In genomic region chr12:120265203-120265482, GRCh38 we compare ENCODE assay signal across 8 cellular contexts. TPM values are rescaled to one million over a fixed set of nuclear protein-coding genes. Genes with fewer than 3 reads are reported as not detected.
DNase-seq lines count a peak whose midpoint lies in the region; ATAC-seq and TF ChIP-seq lines count a peak whose summit lies in the region.

No MANE protein-coding gene starts in this region.

- TF ChIP-seq CTCF in kidney epithelial cell (IDR thresholded peaks at IDR 0.05; ENCODE audit: insufficient read depth, low read length, poor library complexity, severe bottlenecking), result no peak
- no peak for TF ChIP-seq CTCF in thyroid gland (IDR thresholded peaks at IDR 0.05)

- peak; percentile 72 for DNase-seq in Right ventricle myocardium inferior (ENCODE audit: missing footprints)
- no peak for DNase-seq in left cardiac atrium
- no peak for DNase-seq in activated naive CD4-positive, alpha-beta T cell treated with anti-CD3 and anti-CD28 coated beads, Interleukin-2, amount 50 U/mL, for 72 hours (ENCODE audit: low spot score in 2 of 2)
- DNase-seq in kidney epithelial cell (ENCODE audit: low read depth), result no peak
- no peak for DNase-seq in thyroid gland
- no peak for DNase-seq in NCI-H345 (lab: John Stamatoyannopoulos, UW)
- DNase-seq in nucleus accumbens (lab: John Stamatoyannopoulos, UW), result no peak
- DNase-seq in HuH-7 (ENCODE audit: low spot score), result no peak

- intact Hi-C loops in Right ventricle myocardium inferior (cut with DNase I), result loop anchor here (1.0 to 2.0 kb wide), 2 partner anchors 37 to 64 kb away; partner anchors contain the start of gene RPLP0
- intact Hi-C loops in left cardiac atrium (cut with DNase I), result loop anchor here in 1 of 2 donors (1.0 kb wide), 1 partner anchor 37 kb away; no protein-coding TSS in a partner anchor
- intact Hi-C loops in thyroid gland (cut with DNase I), result loop anchor here (2.0 kb wide), 1 partner anchor 36 kb away; no protein-coding TSS in a partner anchor

- WGBS in thyroid gland, 2 donors, result no CpG with 5 or more reads among the region's 21 CpGs

- H3K9me3 Mint-ChIP-seq in activated naive CD4-positive, alpha-beta T cell treated with anti-CD3 and anti-CD28 coated beads, Interleukin-2, amount 50 U/mL, for 72 hours, result no peaks in the 10 kb centered on the region

- H3K36me3 ChIP-seq in kidney epithelial cell (ENCODE audit: control insufficient read depth, insufficient read depth, low read length) (no peaks in the 10 kb centered on the region), thyroid gland (no peaks in the 10 kb centered on the region)

- H3K27ac ChIP-seq in thyroid gland, result peak overlapping the region; percentile 85 to 97 (median 96)

- H3K9me3 ChIP-seq in thyroid gland, result no peaks in the 10 kb centered on the region

- H3K4me3 ChIP-seq in kidney epithelial cell (ENCODE audit: low read depth, low read length), result peak overlapping the region; percentile 92
- H3K4me3 ChIP-seq in thyroid gland (replicated peaks in 1 of 3), result peak overlapping the region; percentile 40 to 99 (median 92)

- peaks cover 41 to 50% of the 10 kb centered on the region in 2 donors for H3K4me1 ChIP-seq in thyroid gland

- peaks cover 7 to 8% of the 10 kb centered on the region in 2 donors for H3K36me3 Mint-ChIP-seq in activated naive CD4-positive, alpha-beta T cell treated with anti-CD3 and anti-CD28 coated beads, Interleukin-2, amount 50 U/mL, for 72 hours

- no peak for TF ChIP-seq POLR2A in thyroid gland (IDR thresholded peaks at IDR 0.05)

- ATAC-seq in Right ventricle myocardium inferior (peak; percentile 0), left cardiac atrium (no peak)
- ATAC-seq in activated naive CD4-positive, alpha-beta T cell treated with anti-CD3 and anti-CD28 coated beads, Interleukin-2, amount 50 U/mL, for 72 hours, result no peak

- H3K27me3 ChIP-seq in kidney epithelial cell (ENCODE audit: control insufficient read depth, insufficient read depth, low read length) (no peaks in the 10 kb centered on the region), thyroid gland (no peaks in the 10 kb centered on the region)

- H3K27ac Mint-ChIP-seq in activated naive CD4-positive, alpha-beta T cell treated with anti-CD3 and anti-CD28 coated beads, Interleukin-2, amount 50 U/mL, for 72 hours, result peak overlapping the region; percentile 89 to 90

RNA-seq across cellular contexts. Expression of gene PXN, which starts 0.4 kb away (rescaled TPM):
- total RNA-seq in Right ventricle myocardium inferior, result 63.7 TPM
- total RNA-seq in left cardiac atrium, result 10 to 100 TPM; 70.3 to 86.1 TPM
- total RNA-seq in activated naive CD4-positive, alpha-beta T cell treated with anti-CD3 and anti-CD28 coated beads, Interleukin-2, amount 50 U/mL, for 72 hours, result 10 to 100 TPM; 49.8 to 66.8 TPM
- total RNA-seq in kidney epithelial cell, result 88.1 and 94.3 TPM in 2 replicates
- total RNA-seq in thyroid gland, result 10 to 100 TPM; 61.7 to 95.5 (median 82.7) TPM

RNA-seq across cellular contexts. Expression of gene RNU4-2, which starts 26.6 kb away (rescaled TPM):
- total RNA-seq in Right ventricle myocardium inferior, result 12,991 TPM
- total RNA-seq in left cardiac atrium, result over 10,000 TPM; 14,688 to 67,133 TPM
- total RNA-seq in activated naive CD4-positive, alpha-beta T cell treated with anti-CD3 and anti-CD28 coated beads, Interleukin-2, amount 50 U/mL, for 72 hours, result 1,000 to 10,000 TPM; 2,655 to 3,867 TPM
- under 0.01 TPM in 2 replicates for total RNA-seq in kidney epithelial cell
- under 1 TPM; under 0.01 TPM for total RNA-seq in thyroid gland

RNA-seq across cellular contexts. Expression of gene RNU4-1, which starts 27.9 kb away (rescaled TPM):
- total RNA-seq in Right ventricle myocardium inferior, result 1,499 TPM
- 1,000 to 10,000 TPM; 1,261 to 6,779 TPM for total RNA-seq in left cardiac atrium
- total RNA-seq in activated naive CD4-positive, alpha-beta T cell treated with anti-CD3 and anti-CD28 coated beads, Interleukin-2, amount 50 U/mL, for 72 hours, result 1,000 to 10,000 TPM; 1,753 to 2,211 TPM
- total RNA-seq in kidney epithelial cell, result under 0.01 TPM in 1 of 2 replicates, not detected in the other
- under 1 TPM; under 0.01 TPM for total RNA-seq in thyroid gland

RNA-seq across cellular contexts. Expression of gene SIRT4, which starts 37.0 kb away (rescaled TPM):
- total RNA-seq in Right ventricle myocardium inferior (9.0 TPM), left cardiac atrium (1 to 10 TPM; 2.8 to 5.8 TPM), kidney epithelial cell (0.29 and 2.3 TPM in 2 replicates), thyroid gland (1 to 10 TPM in 3 of 4 donors, not detected in 1; 3.1 to 6.5 (median 3.8) TPM)
- total RNA-seq in activated naive CD4-positive, alpha-beta T cell treated with anti-CD3 and anti-CD28 coated beads, Interleukin-2, amount 50 U/mL, for 72 hours, result 1 to 10 TPM; 3.3 TPM

Comparison
In these comparisons a context has a peak if more than half of its experiments do, and no peak if none do; other contexts are left out.
1. RNA of gene RNU4-2, which starts 26.6 kb away (total RNA-seq): 14,688 to 67,133 TPM in left cardiac atrium, 12,991 TPM in Right ventricle myocardium inferior (single experiment) and 2,655 to 3,867 TPM in activated naive CD4-positive, alpha-beta T cell treated with anti-CD3 and anti-CD28 coated beads, Interleukin-2, amount 50 U/mL, for 72 hours; under 0.01 TPM in kidney epithelial cell and under 0.01 TPM in thyroid gland; every median in the first group is over 1,000 times any median in the second.
2. RNA of gene RNU4-1, which starts 27.9 kb away (total RNA-seq): 1,261 to 6,779 TPM in left cardiac atrium, 1,753 to 2,211 TPM in activated naive CD4-positive, alpha-beta T cell treated with anti-CD3 and anti-CD28 coated beads, Interleukin-2, amount 50 U/mL, for 72 hours and 1,499 TPM in Right ventricle myocardium inferior (single experiment); under 0.01 TPM in kidney epithelial cell and under 0.01 TPM in thyroid gland; every median in the first group is over 1,000 times any median in the second.